22 cellular contexts compared by ENCODE assay signal in the genomic region with DNA sequence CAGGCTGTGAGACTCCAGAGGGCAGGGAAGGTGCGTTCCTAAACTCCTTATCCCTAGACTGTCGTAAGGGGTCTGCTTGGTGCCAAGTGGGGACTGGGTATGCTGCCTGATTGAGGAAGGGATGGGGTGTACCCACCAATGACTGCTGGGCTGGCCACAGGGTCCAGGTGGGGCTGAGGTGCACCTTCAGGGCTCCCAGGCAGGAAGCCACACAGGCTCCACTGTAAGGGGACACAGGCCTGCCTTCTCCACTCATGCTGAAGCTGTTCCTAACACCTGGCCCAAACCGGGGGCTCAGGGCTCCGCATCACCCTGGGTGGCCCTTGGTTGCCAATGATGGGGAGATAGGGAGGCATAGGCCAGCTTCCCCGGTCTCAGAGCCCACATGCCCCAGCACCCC. TPM values are rescaled to one million over a fixed set of nuclear protein-coding genes. Genes with fewer than 3 reads are reported as not detected.
"Had no signal": no experiment of that assay in that cellular context is flagged by ENCODE, and none has a peak within 500 bp of the region (broad histone marks: within the 10 kb centered on the region; RNA-seq: fewer than 3 reads in every experiment).

No MANE protein-coding gene starts in this region.

- H3K4me2 ChIP-seq: KMS-11 had no signal

- H3K27ac ChIP-seq: HL-60, KMS-11, SJCRH30 had no signal

- H3K4me1 Mint-ChIP-seq: IgD-negative memory B cell had no signal

- H3K9me3 Mint-ChIP-seq: IgD-negative memory B cell had no signal

- H3K27ac Mint-ChIP-seq: IgD-negative memory B cell had no signal

- ATAC-seq: K562, SK-N-SH treated with all-trans-retinoic acid at 6 μM for 48 hours had no signal

- H3K9me3 ChIP-seq: SJCRH30 had no signal

- H3K9ac ChIP-seq: KMS-11 had no signal

- H3K36me3 ChIP-seq: SJCRH30 had no signal

- DNase-seq: Kasumi-1, MM.1S, NCI-H1092 treated with DMSO at 0.1 percent for 48 hours, NCI-H1436, NCI-H187, NCI-H2029, NCI-H2081 treated with DMSO at 0.1 percent for 48 hours, NCI-H2171, NCI-H226, NCI-H446, NCI-H510A, NCI-H524 treated with DMSO at 0.1 percent for 48 hours, NCI-H69, NCI-H774, RPMI8226, SHP77 treated with DMSO at 0.1 percent for 48 hours, SJCRH30 had no signal

- H3K27me3 ChIP-seq: SJCRH30 had no signal

- H3K4me3 Mint-ChIP-seq: IgD-negative memory B cell had no signal

- H3K27me3 Mint-ChIP-seq: IgD-negative memory B cell had no signal

- H3K4me3 ChIP-seq: K562, SJCRH30 had no signal

RNA-seq across cellular contexts. Expression of a gene that starts 20.4 kb away (rescaled TPM):
- total RNA-seq: K562 had no signal
- polyA plus RNA-seq: K562 had no signal
